Comparison of ENCODE assay signal across 15 cellular contexts in genomic region chr20:38843346-38843745, GRCh38. TPM values are rescaled to one million over a fixed set of nuclear protein-coding genes. Genes with fewer than 3 reads are reported as not detected.
DNase-seq lines count a peak whose midpoint lies in the region; ATAC-seq and TF ChIP-seq lines count a peak whose summit lies in the region.
"Had no signal": no experiment of that assay in that cellular context is flagged by ENCODE, and none has a peak within 500 bp of the region (broad histone marks: within the 10 kb centered on the region; RNA-seq: fewer than 3 reads in every experiment).

No MANE protein-coding gene starts in this region.

- no peak overlapping the region for H3K27ac ChIP-seq in esophagus muscularis mucosa (replicated peaks in 1 of 4)
- H3K27ac ChIP-seq: A549, hepatocyte, SJSA1 had no signal

- POLR2A ChIA-PET in activated CD4-positive, alpha-beta memory T cell treated with anti-CD3 and anti-CD28 coated beads for 36 hours (lab: Charles Lee): interaction anchor here (1.0 to 2.6 kb wide), 6 partner anchors 9 to 38 kb away, joined by 4 to 33 read pairs (median 12); partner anchors contain the start of gene PPP1R16B

- H3K4me3 ChIP-seq in esophagus muscularis mucosa: no peak overlapping the region
- H3K4me3 ChIP-seq: A549, hepatocyte, SJSA1 had no signal

- no peak for TF ChIP-seq POLR2A in esophagus muscularis mucosa (IDR thresholded peaks at IDR 0.05; ENCODE audit: low read depth)

- no peak for ATAC-seq in effector memory CD8-positive, alpha-beta T cell (replicated peaks)
- peak; percentile 87 for ATAC-seq in stimulated activated naive CD8-positive, alpha-beta T cell treated with anti-CD3 and anti-CD28 coated beads, Interleukin-15, Interleukin-2, amounts not matched to agents 100 U/mL and 50 U/mL, for 24 hours
- no peak for ATAC-seq in GM21786 (IDR thresholded peaks at IDR 0.05; ENCODE audit: unreplicated experiment)
- ATAC-seq: A549 had no signal

- H3K4me1 ChIP-seq in esophagus muscularis mucosa: peaks cover 0 to 6% (median 0%) of the 10 kb centered on the region in 4 donors
- H3K4me1 ChIP-seq: A549, SJSA1 had no signal

- H3K36me3 ChIP-seq in esophagus muscularis mucosa: no peaks in the 10 kb centered on the region
- H3K36me3 ChIP-seq: SJSA1 had no signal

- CTCF ChIA-PET in activated CD4-positive, alpha-beta memory T cell treated with anti-CD3 and anti-CD28 coated beads for 36 hours (lab: Charles Lee): interaction anchor here (0.6 to 4.1 kb wide), 9 partner anchors 10 to 52 kb away, joined by 3 to 17 read pairs (median 4); partner anchors contain the start of gene PPP1R16B

- peak; percentile 29 to 37 for DNase-seq in activated CD4-positive, alpha-beta T cell treated with anti-CD3 and anti-CD28 coated beads for 24 hours (ENCODE audit: low read depth in 2 of 2)
- DNase-seq in activated CD4-positive, alpha-beta T cell treated with anti-CD3 and anti-CD28 coated beads for 1 hour: no peak
- DNase-seq in activated CD4-positive, alpha-beta memory T cell treated with anti-CD3 and anti-CD28 coated beads for 36 hours: peak; percentile 70
- DNase-seq in effector memory CD8-positive, alpha-beta T cell: no peak
- peak; percentile 56 for DNase-seq in stimulated activated naive CD8-positive, alpha-beta T cell treated with anti-CD3 and anti-CD28 coated beads, Interleukin-15, Interleukin-2, amounts not matched to agents 100 U/mL and 50 U/mL, for 24 hours
- DNase-seq in cortex of kidney (lab: John Stamatoyannopoulos, UW) (no peak), esophagus muscularis mucosa (ENCODE audit: extremely low spot score) (no peak)
- DNase-seq: effector CD4-positive, alpha-beta T cell; IMR-90; NCI-H446 treated with DMSO at 0.1 percent for 48 hours; trophoblast cell had no signal

- no peaks in the 10 kb centered on the region for H3K9me3 Mint-ChIP-seq in activated CD4-positive, alpha-beta memory T cell treated with anti-CD3 and anti-CD28 coated beads for 36 hours
- no peaks in the 10 kb centered on the region for H3K9me3 Mint-ChIP-seq in effector memory CD8-positive, alpha-beta T cell

- peaks cover 84% of the 10 kb centered on the region for H3K4me1 Mint-ChIP-seq in activated CD4-positive, alpha-beta memory T cell treated with anti-CD3 and anti-CD28 coated beads for 36 hours (ENCODE audit: low read depth)
- peaks cover 53 to 79% of the 10 kb centered on the region in 2 donors for H3K4me1 Mint-ChIP-seq in effector memory CD8-positive, alpha-beta T cell (ENCODE audit: low read depth in 2 of 2)

- WGBS in esophagus muscularis mucosa: 69% methylated on average over 3 of the region's 3 CpGs

- no peaks in the 10 kb centered on the region for H3K27me3 Mint-ChIP-seq in activated CD4-positive, alpha-beta memory T cell treated with anti-CD3 and anti-CD28 coated beads for 36 hours
- H3K27me3 Mint-ChIP-seq in effector memory CD8-positive, alpha-beta T cell: no peaks in the 10 kb centered on the region

- H3K27ac Mint-ChIP-seq in activated CD4-positive, alpha-beta memory T cell treated with anti-CD3 and anti-CD28 coated beads for 36 hours: peak overlapping the region; percentile 90
- H3K27ac Mint-ChIP-seq in effector memory CD8-positive, alpha-beta T cell: peak overlapping the region; percentile 99 to 100

- no peaks in the 10 kb centered on the region for H3K9me3 ChIP-seq in esophagus muscularis mucosa
- H3K9me3 ChIP-seq: A549, SJSA1 had no signal

- no peak for TF ChIP-seq EP300 in esophagus muscularis mucosa (IDR thresholded peaks at IDR 0.05)

- peaks cover 0 to 22% (median 0%) of the 10 kb centered on the region in 4 donors for H3K27me3 ChIP-seq in esophagus muscularis mucosa

- peak overlapping the region; percentile 71 for H3K4me3 Mint-ChIP-seq in activated CD4-positive, alpha-beta memory T cell treated with anti-CD3 and anti-CD28 coated beads for 36 hours
- peak overlapping the region; percentile 78 to 85 for H3K4me3 Mint-ChIP-seq in effector memory CD8-positive, alpha-beta T cell

- peaks cover 54% of the 10 kb centered on the region for H3K36me3 Mint-ChIP-seq in activated CD4-positive, alpha-beta memory T cell treated with anti-CD3 and anti-CD28 coated beads for 36 hours
- H3K36me3 Mint-ChIP-seq in effector memory CD8-positive, alpha-beta T cell (ENCODE audit: insufficient read depth): peaks cover 54% of the 10 kb centered on the region

- intact Hi-C loops in activated CD4-positive, alpha-beta memory T cell treated with anti-CD3 and anti-CD28 coated beads for 36 hours (cut with micrococcal nuclease): loop anchor here (1.0 to 2.0 kb wide), 2 partner anchors 15 to 20 kb away; no protein-coding TSS in a partner anchor
- intact Hi-C loops in esophagus muscularis mucosa (cut with DNase I): no loop called here

- no peak for TF ChIP-seq CTCF in esophagus muscularis mucosa (IDR thresholded peaks at IDR 0.05)

RNA-seq across cellular contexts. Expression of gene PPP1R16B, which starts 37.8 kb away (rescaled TPM):
- 100 to 1,000 TPM; 111 to 114 TPM for total RNA-seq in activated CD4-positive, alpha-beta memory T cell treated with anti-CD3 and anti-CD28 coated beads for 36 hours
- 10 to 100 TPM in 1 of 4 donors, 1 to 10 TPM in 3; 3.7 to 12.1 (median 6.8) TPM for total RNA-seq in esophagus muscularis mucosa
- total RNA-seq: IMR-90 had no signal

Comparison
In these comparisons a context has a peak if more than half of its experiments do, and no peak if none do; other contexts are left out.
1. DNase-seq: peak in activated CD4-positive, alpha-beta T cell treated with anti-CD3 and anti-CD28 coated beads for 24 hours (2 of 2), activated CD4-positive, alpha-beta memory T cell treated with anti-CD3 and anti-CD28 coated beads for 36 hours (single experiment) and stimulated activated naive CD8-positive, alpha-beta T cell treated with anti-CD3 and anti-CD28 coated beads, Interleukin-15, Interleukin-2, amounts not matched to agents 100 U/mL and 50 U/mL, for 24 hours (single experiment); none in activated CD4-positive, alpha-beta T cell treated with anti-CD3 and anti-CD28 coated beads for 1 hour (single experiment), effector memory CD8-positive, alpha-beta T cell (0 of 3), cortex of kidney (single experiment) and esophagus muscularis mucosa (single experiment).
2. RNA of gene PPP1R16B, which starts 37.8 kb away (total RNA-seq): 111 to 114 TPM in activated CD4-positive, alpha-beta memory T cell treated with anti-CD3 and anti-CD28 coated beads for 36 hours; 3.7 to 12.1 TPM in esophagus muscularis mucosa; every median in the first group is over 4 times any median in the second.